ENCODE assay signal across 16 cellular contexts in genomic region chr22:41481925-41482318, GRCh38. TPM values are rescaled to one million over a fixed set of nuclear protein-coding genes. Genes with fewer than 3 reads are reported as not detected.
DNase-seq lines count a peak whose midpoint lies in the region; ATAC-seq, FAIRE-seq and TF ChIP-seq lines count a peak whose summit lies in the region.
"Had no signal": no experiment of that assay in that cellular context is flagged by ENCODE, and none has a peak within 500 bp of the region (broad histone marks: within the 10 kb centered on the region; RNA-seq: fewer than 3 reads in every experiment).

No MANE protein-coding gene starts in this region.

- CTCF ChIA-PET in activated B cell treated with CpG ODN at 0.5 μM for 24 hours (lab: Charles Lee): interaction anchor here (1.1 to 1.9 kb wide), 3 partner anchors 13 to 78 kb away, joined by 4 to 7 read pairs (median 7); partner anchors contain the start of genes ACO2 and PHF5A

- H3K79me2 ChIP-seq in GM23338 (replicated peaks; ENCODE audit: insufficient read depth): peaks cover 97% of the 10 kb centered on the region

- H3K27ac ChIP-seq in GM23338 (ENCODE audit: low read depth): peak overlapping the region; percentile 88
- H3K27ac ChIP-seq in kidney (ENCODE audit: low read depth in 2 of 2, low read length in 2 of 2): peak overlapping the region; percentile 39 to 49
- peak overlapping the region in 5 of 8 donors; percentile 18 to 84 (median 61) for H3K27ac ChIP-seq in spleen

- H3K27me3 ChIP-seq in GM23338 (ENCODE audit: insufficient read depth): no peaks in the 10 kb centered on the region
- H3K27me3 ChIP-seq in spleen (replicated peaks in 1 of 7): no peaks in the 10 kb centered on the region
- H3K27me3 ChIP-seq: hepatocyte, SJSA1 had no signal

- no peaks in the 10 kb centered on the region for H3K9me2 ChIP-seq in GM23338 (ENCODE audit: insufficient read depth)

- H3K4me1 Mint-ChIP-seq in GM23338: peaks cover 53% of the 10 kb centered on the region
- H3K4me1 Mint-ChIP-seq in activated B cell treated with CpG ODN at 0.5 μM for 24 hours: peaks cover 89% of the 10 kb centered on the region

- ATAC-seq in GM23338: peak; percentile 84
- ATAC-seq in activated B cell treated with CpG ODN at 0.5 μM for 24 hours (ENCODE audit: low read depth): no peak
- no peak for ATAC-seq in HG03095 (IDR thresholded peaks at IDR 0.05; ENCODE audit: unreplicated experiment)
- no peak for ATAC-seq in HG03565 (IDR thresholded peaks at IDR 0.05; ENCODE audit: unreplicated experiment)

- POLR2A ChIA-PET in activated B cell treated with CpG ODN at 0.5 μM for 24 hours (lab: Charles Lee): interaction anchor here (0.6 to 17.5 kb wide), 6 partner anchors 13 to 35 kb away, joined by 3 to 584 read pairs (median 6); partner anchors contain the start of genes ACO2, PHF5A and TOB2

- FAIRE-seq in kidney (lab: Jason Lieb, UNC): no peak
- FAIRE-seq: endometrium had no signal

- H3K4me3 ChIP-seq in GM23338: peak overlapping the region; percentile 39
- no peak overlapping the region for H3K4me3 ChIP-seq in kidney (ENCODE audit: low read length in 2 of 2)
- no peak overlapping the region for H3K4me3 ChIP-seq in spleen
- H3K4me3 ChIP-seq: HAP-1, hepatocyte, SJSA1 had no signal

- H3K4me3 Mint-ChIP-seq in GM23338: peak overlapping the region; percentile 34
- H3K4me3 Mint-ChIP-seq in activated B cell treated with CpG ODN at 0.5 μM for 24 hours: peak overlapping the region; percentile 0

- H4K20me1 ChIP-seq in GM23338 (replicated peaks; ENCODE audit: insufficient read depth): peaks cover 38% of the 10 kb centered on the region

- H3F3A ChIP-seq in GM23338 (replicated peaks; ENCODE audit: low read depth): peaks cover 25% of the 10 kb centered on the region

- H3K9ac ChIP-seq in kidney (ENCODE audit: low read length in 2 of 2): peak overlapping the region in 1 of 2 donors; percentile 0

- TF ChIP-seq POLR2A in spleen (IDR thresholded peaks at IDR 0.05): no peak

- whole genome bisulfite sequencing in spleen, 5 donors: 70 to 80% (median 73%) methylated on average over 4 to 5 of the region's 5 CpGs

- H3K9me3 ChIP-seq in kidney (ENCODE audit: control insufficient read depth in 1 of 2, low read length in 2 of 2) (no peaks in the 10 kb centered on the region), spleen (no peaks in the 10 kb centered on the region)
- H3K9me3 ChIP-seq: HAP-1 had no signal

- DNase-seq in GM23338 (ENCODE audit: low spot score) (peak; percentile 63), activated B cell treated with CpG ODN at 0.5 μM for 24 hours (no peak), kidney (no peak), spleen (no peak), T-helper 1 cell (no peak), NCI-H446 (lab: John Stamatoyannopoulos, UW) (no peak)
- DNase-seq: DND-41, NCI-H1436, NCI-H69, WERI-Rb-1 had no signal

- H3K27me3 Mint-ChIP-seq in GM23338 (ENCODE audit: insufficient read depth, low read depth, poor library complexity): peaks cover 11% of the 10 kb centered on the region
- no peaks in the 10 kb centered on the region for H3K27me3 Mint-ChIP-seq in activated B cell treated with CpG ODN at 0.5 μM for 24 hours

- peak overlapping the region; percentile 67 for H3K4me2 ChIP-seq in GM23338
- H3K4me2 ChIP-seq: hepatocyte had no signal

- H3K27ac Mint-ChIP-seq in GM23338 (peak overlapping the region; percentile 61), activated B cell treated with CpG ODN at 0.5 μM for 24 hours (peak overlapping the region; percentile 96)

- TF ChIP-seq CTCF in GM23338 (conservative IDR thresholded peaks at IDR 0.05; ENCODE audit: low read depth in 2 of 2) (no peak), activated B cell treated with CpG ODN at 0.5 μM for 24 hours (IDR thresholded peaks at IDR 0.05) (no peak), kidney (IDR thresholded peaks at IDR 0.05; ENCODE audit: borderline replicate concordance, extremely low read depth, insufficient read depth) (no peak), spleen (IDR thresholded peaks at IDR 0.05 in 8 of 11, conservative IDR thresholded peaks at IDR 0.05 in 3 of 11) (no peak)

- H2AFZ ChIP-seq in GM23338: no peak overlapping the region
- H2AFZ ChIP-seq: hepatocyte had no signal

- H3K9me3 Mint-ChIP-seq in GM23338: no peaks in the 10 kb centered on the region
- H3K9me3 Mint-ChIP-seq in activated B cell treated with CpG ODN at 0.5 μM for 24 hours: no peaks in the 10 kb centered on the region

- no peaks in the 10 kb centered on the region for H3K36me3 ChIP-seq in GM23338 (ENCODE audit: insufficient read depth)
- peaks cover 0 to 6% of the 10 kb centered on the region in 2 donors for H3K36me3 ChIP-seq in kidney (ENCODE audit: control insufficient read depth in 1 of 2, insufficient read depth in 2 of 2, low read length in 2 of 2)
- peaks cover 0 to 14% (median 4%) of the 10 kb centered on the region in 6 donors for H3K36me3 ChIP-seq in spleen
- H3K36me3 ChIP-seq: HAP-1, WERI-Rb-1 had no signal

- H3K36me3 Mint-ChIP-seq in GM23338 (ENCODE audit: low read depth) (no peaks in the 10 kb centered on the region; the same call in 2 of the 3 replicates), activated B cell treated with CpG ODN at 0.5 μM for 24 hours (ENCODE audit: low read depth) (peaks cover 6% of the 10 kb centered on the region)

- H3K4me1 ChIP-seq in GM23338 (ENCODE audit: insufficient read depth) (peaks cover 45% of the 10 kb centered on the region), kidney (ENCODE audit: control insufficient read depth in 1 of 2, insufficient read depth in 1 of 2, low read depth in 1 of 2, low read length in 2 of 2) (peaks cover 45 to 47% of the 10 kb centered on the region in 2 donors), spleen (peaks cover 34 to 99% (median 82%) of the 10 kb centered on the region in 6 donors)

- intact Hi-C loops in activated B cell treated with CpG ODN at 0.5 μM for 24 hours (cut with micrococcal nuclease) (no loop called here), kidney (cut with DNase I) (no loop called here), spleen (cut with DNase I; ENCODE audit: low total_unique reads) (no loop called here)

TF ChIP-seq in GM23338, 12 proteins besides CTCF, POLR2A, EP300 and RAD21 (continues in another document):
- TF ChIP-seq ETS1 (IDR thresholded peaks at IDR 0.05) (no peak), POLR2AphosphoS5 (IDR thresholded peaks at IDR 0.05; ENCODE audit: low read depth) (no peak), STAT1 (IDR thresholded peaks at IDR 0.05; ENCODE audit: unreplicated experiment) (no peak)

RNA-seq across cellular contexts. Expression of gene ACO2, which starts 13.0 kb away (rescaled TPM):
- total RNA-seq in GM23338 (2014; rRNA removed; shearing (Covaris generic)): 77.8 and 79.7 TPM in 2 replicates
- 33.4 and 36.2 TPM in 2 replicates for polyA plus RNA-seq in GM23338 (2016; fragmentation: Nextera tagmentation; extraction: Ambion mirVana)
- total RNA-seq in activated B cell treated with CpG ODN at 0.5 μM for 24 hours: 152 and 153 TPM in 2 replicates
- total RNA-seq in kidney: 119 TPM
- 262 TPM for polyA plus RNA-seq in kidney (ENCODE audit: insufficient read depth, low read depth, low replicate concordance)
- 10 to 100 TPM; 51.7 to 82.0 (median 76.2) TPM for total RNA-seq in spleen
- 10 to 100 TPM; 21.4 to 31.7 (median 25.5) TPM for polyA plus RNA-seq in spleen

RNA-seq across cellular contexts. Expression of gene PHF5A, which starts 13.4 kb away (rescaled TPM):
- total RNA-seq in GM23338 (2014; rRNA removed; shearing (Covaris generic)): 108 and 115 TPM in 2 replicates
- 49.4 and 52.4 TPM in 2 replicates for polyA plus RNA-seq in GM23338 (2016; fragmentation: Nextera tagmentation; extraction: Ambion mirVana)
- 47.4 and 54.0 TPM in 2 replicates for total RNA-seq in activated B cell treated with CpG ODN at 0.5 μM for 24 hours
- 34.0 TPM for total RNA-seq in kidney
- 42.2 TPM for polyA plus RNA-seq in kidney (ENCODE audit: insufficient read depth, low read depth, low replicate concordance)
- 10 to 100 TPM; 29.6 to 41.2 (median 34.7) TPM for total RNA-seq in spleen
- 10 to 100 TPM; 35.3 to 67.5 (median 50.3) TPM for polyA plus RNA-seq in spleen

RNA-seq across cellular contexts. Expression of gene TOB2, which starts 35.3 kb away (rescaled TPM):
- total RNA-seq in GM23338 (2014; rRNA removed; shearing (Covaris generic)): 43.0 and 47.2 TPM in 2 replicates
- polyA plus RNA-seq in GM23338 (2016; fragmentation: Nextera tagmentation; extraction: Ambion mirVana): 26.7 and 27.3 TPM in 2 replicates
- 53.7 and 60.3 TPM in 2 replicates for total RNA-seq in activated B cell treated with CpG ODN at 0.5 μM for 24 hours
- 54.3 TPM for total RNA-seq in kidney
- 20.8 TPM for polyA plus RNA-seq in kidney (ENCODE audit: insufficient read depth, low read depth, low replicate concordance)
- total RNA-seq in spleen: 10 to 100 TPM; 30.9 to 52.4 (median 44.8) TPM
- 10 to 100 TPM in 1 of 3 donors, 1 to 10 TPM in 2; 7.5 to 17.1 (median 8.9) TPM for polyA plus RNA-seq in spleen
